1 cellular context compared by ENCODE assay signal in genomic region chr2:31365348-31365747, GRCh38.
TF ChIP-seq lines count a peak whose summit lies in the region.

No MANE protein-coding gene starts in this region.

TF ChIP-seq in IMR-90, 13 proteins besides CTCF, POLR2A, EP300 and RAD21:
- no peak for TF ChIP-seq RCOR1 (IDR thresholded peaks at IDR 0.05; ENCODE audit: insufficient replicate concordance, low read length)
- TF ChIP-seq, protein P1, sequence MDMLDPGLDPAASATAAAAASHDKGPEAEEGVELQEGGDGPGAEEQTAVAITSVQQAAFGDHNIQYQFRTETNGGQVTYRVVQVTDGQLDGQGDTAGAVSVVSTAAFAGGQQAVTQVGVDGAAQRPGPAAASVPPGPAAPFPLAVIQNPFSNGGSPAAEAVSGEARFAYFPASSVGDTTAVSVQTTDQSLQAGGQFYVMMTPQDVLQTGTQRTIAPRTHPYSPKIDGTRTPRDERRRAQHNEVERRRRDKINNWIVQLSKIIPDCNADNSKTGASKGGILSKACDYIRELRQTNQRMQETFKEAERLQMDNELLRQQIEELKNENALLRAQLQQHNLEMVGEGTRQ (IDR thresholded peaks at IDR 0.05; ENCODE audit: low read depth, low read length): no peak
- no peak for TF ChIP-seq MAZ (IDR thresholded peaks at IDR 0.05; ENCODE audit: borderline replicate concordance, low read depth, low read length)
- TF ChIP-seq RFX5 (IDR thresholded peaks at IDR 0.05; ENCODE audit: low read depth, low read length): no peak
- no peak for TF ChIP-seq CEBPB (IDR thresholded peaks at IDR 0.05; ENCODE audit: low read depth, low read length)
- TF ChIP-seq BHLHE40 (IDR thresholded peaks at IDR 0.05; ENCODE audit: low read depth, low read length): no peak
- TF ChIP-seq NFE2L2 (IDR thresholded peaks at IDR 0.05; ENCODE audit: low read depth, low read length): no peak
- no peak for TF ChIP-seq ELK1 (IDR thresholded peaks at IDR 0.05; ENCODE audit: borderline replicate concordance, low read depth, low read length)
- TF ChIP-seq SMC3 (IDR thresholded peaks at IDR 0.05; ENCODE audit: low read depth, low read length): no peak
- no peak for TF ChIP-seq CHD1 (IDR thresholded peaks at IDR 0.05; ENCODE audit: low read depth, low read length)
- TF ChIP-seq FOS (IDR thresholded peaks at IDR 0.05; ENCODE audit: low read depth, low read length): no peak
- no peak for TF ChIP-seq MAFK (IDR thresholded peaks at IDR 0.05; ENCODE audit: low read depth, low read length)
- TF ChIP-seq MXI1 (IDR thresholded peaks at IDR 0.05; ENCODE audit: borderline replicate concordance, low read depth, low read length): no peak
